In genomic region chr17:43393944-43394482, GRCh38 we compare ENCODE assay signal across 8 cellular contexts. TPM values are rescaled to one million over a fixed set of nuclear protein-coding genes. Genes with fewer than 3 reads are reported as not detected.
DNase-seq lines count a peak whose midpoint lies in the region; ATAC-seq and TF ChIP-seq lines count a peak whose summit lies in the region.

No MANE protein-coding gene starts in this region.

- DNase-seq in DMS79 (lab: John Stamatoyannopoulos, UW) (peak; percentile 61), MM.1S (peak; percentile 76), SJCRH30 (peak; percentile 85 to 95), foreskin fibroblast (peak; percentile 72 to 93)
- DNase-seq in activated gamma-delta T cell treated with anti-CD3 and anti-CD28 coated beads, Interleukin-2, amount 50 U/mL, for 16 hours (ENCODE audit: low read depth) = peak; percentile 82

- H3K27me3 ChIP-seq in MM.1S (replicated peaks; ENCODE audit: insufficient read depth, low read length) (peaks cover 35% of the 10 kb centered on the region), SJCRH30 (no peaks in the 10 kb centered on the region), neutrophil (peaks cover 9% of the 10 kb centered on the region), stomach smooth muscle (ENCODE audit: control insufficient read depth in 1 of 2, insufficient read depth in 2 of 2, low read length in 2 of 2) (no peaks in the 10 kb centered on the region)

- no peaks in the 10 kb centered on the region for H3K79me2 ChIP-seq in MM.1S (ENCODE audit: low read length)

- H3K4me2 ChIP-seq in MM.1S (ENCODE audit: low read depth, low read length) = 0 out of 2 replicates have a peak overlapping the region, but pooled peaks have one; percentile 7

- H3K9ac ChIP-seq in MM.1S (ENCODE audit: low read length) (no peak overlapping the region), stomach smooth muscle (ENCODE audit: low read length in 2 of 2) (peak overlapping the region; percentile 39 to 64)

- no peaks in the 10 kb centered on the region for H3K9me2 ChIP-seq in MM.1S (replicated peaks; ENCODE audit: insufficient read depth, low read length)

- no peaks in the 10 kb centered on the region for H4K20me1 ChIP-seq in MM.1S (ENCODE audit: insufficient read depth, low read length)

- H3K27ac ChIP-seq in MM.1S (ENCODE audit: low read length) = no peak overlapping the region
- no peak overlapping the region for H3K27ac ChIP-seq in SJCRH30
- no peak overlapping the region for H3K27ac ChIP-seq in neutrophil
- peak overlapping the region; percentile 46 for H3K27ac ChIP-seq in stomach smooth muscle (ENCODE audit: low read length)

- H3K36me3 ChIP-seq in MM.1S (replicated peaks; ENCODE audit: insufficient read depth, low read length) (no peaks in the 10 kb centered on the region), SJCRH30 (no peaks in the 10 kb centered on the region), neutrophil (no peaks in the 10 kb centered on the region), stomach smooth muscle (ENCODE audit: control insufficient read depth in 2 of 2, insufficient read depth in 2 of 2, low read length in 2 of 2) (no peaks in the 10 kb centered on the region)

- ATAC-seq in GM21723 (IDR thresholded peaks at IDR 0.05; ENCODE audit: unreplicated experiment) = no peak

- H3K4me1 ChIP-seq in MM.1S (ENCODE audit: low read length) = no peaks in the 10 kb centered on the region
- H3K4me1 ChIP-seq in SJCRH30 = no peaks in the 10 kb centered on the region
- peaks cover 17 to 21% of the 10 kb centered on the region in 2 experiments for H3K4me1 ChIP-seq in neutrophil (ENCODE audit: control insufficient read depth in 1 of 2, insufficient read depth in 1 of 2, low read depth in 1 of 2, low read length in 1 of 2)
- H3K4me1 ChIP-seq in stomach smooth muscle (ENCODE audit: control insufficient read depth, insufficient read depth, low read length) = peaks cover 20% of the 10 kb centered on the region

- H3K9me3 ChIP-seq in MM.1S (replicated peaks; ENCODE audit: insufficient read depth, low read length) (no peaks in the 10 kb centered on the region), SJCRH30 (replicated peaks) (no peaks in the 10 kb centered on the region), neutrophil (no peaks in the 10 kb centered on the region), stomach smooth muscle (ENCODE audit: control insufficient read depth in 2 of 2, low read length in 2 of 2) (no peaks in the 10 kb centered on the region)

- H2AFZ ChIP-seq in MM.1S (ENCODE audit: low read length) = no peak overlapping the region

- H3F3A ChIP-seq in MM.1S (ENCODE audit: insufficient read depth, low read length) = no peaks in the 10 kb centered on the region

- H3K4me3 ChIP-seq in MM.1S (ENCODE audit: low read length) (no peak overlapping the region), SJCRH30 (peak overlapping the region; percentile 5; the same call in 1 of the 2 replicates), foreskin fibroblast (ENCODE audit: low read depth in 1 of 2, low read length in 2 of 2) (no peak overlapping the region), neutrophil (ENCODE audit: low read depth in 1 of 2, low read length in 1 of 2) (no peak overlapping the region), stomach smooth muscle (ENCODE audit: low read length in 2 of 2) (peak overlapping the region in 1 of 2 donors; percentile 65)

- TF ChIP-seq CTCF in MM.1S (IDR thresholded peaks at IDR 0.05; ENCODE audit: low read length) (peak; percentile 88), foreskin fibroblast (IDR thresholded peaks at IDR 0.05; ENCODE audit: low read depth, low read length) (peak; percentile 74), neutrophil (IDR thresholded peaks at IDR 0.05) (peak; percentile 88)

RNA-seq across cellular contexts. Expression of gene ARL4D, which starts 4.8 kb away (rescaled TPM):
- 5.3 and 5.4 TPM in 2 replicates for total RNA-seq in SJCRH30 (2014; rRNA removed; shearing (Covaris generic))
